In the genomic region with DNA sequence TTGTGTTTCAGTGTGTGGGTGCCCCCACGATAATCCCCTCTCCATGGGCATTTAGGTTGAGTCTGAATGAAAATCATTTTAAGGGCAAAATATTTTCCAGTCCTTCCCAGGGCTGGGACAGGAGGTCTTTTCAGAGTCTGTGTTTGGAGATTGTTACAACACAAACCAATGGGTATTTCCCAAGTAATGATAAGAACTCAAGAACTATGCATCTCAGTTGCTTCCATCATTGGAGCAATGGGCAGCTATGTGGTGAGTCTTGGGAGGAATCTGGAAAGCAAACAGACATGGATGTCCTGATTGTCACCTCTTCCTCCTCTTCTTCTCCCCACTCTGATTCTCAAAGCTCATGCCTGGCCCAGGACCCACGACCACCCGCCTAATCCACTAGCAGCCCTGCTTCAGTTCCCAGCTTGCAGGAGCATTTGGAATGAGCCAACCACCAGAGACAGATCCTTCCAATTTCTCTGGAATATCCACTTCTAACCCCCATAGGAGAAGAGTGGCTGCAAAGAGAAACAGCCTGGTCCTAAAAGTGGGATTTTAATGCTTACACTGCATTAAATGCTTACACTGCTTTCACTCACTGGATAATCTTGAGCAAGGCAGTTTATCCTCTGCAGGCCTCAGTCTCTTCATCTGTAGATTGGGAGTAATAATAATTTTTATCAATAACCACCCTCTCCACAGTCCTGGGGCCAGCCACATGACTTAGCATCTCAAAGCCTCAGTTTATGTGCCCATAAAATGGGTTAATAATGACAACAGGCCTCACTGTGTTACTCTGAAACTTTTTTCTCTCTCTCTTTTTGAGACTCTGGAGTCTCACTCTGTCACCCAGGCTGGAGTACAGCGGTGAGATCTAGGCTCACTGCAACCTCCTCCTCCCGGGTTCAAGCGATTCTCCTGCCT, we compare ENCODE assay signal across 1 cellular context.
TF ChIP-seq lines count a peak whose summit lies in the region.

No MANE protein-coding gene starts in this region.

TF ChIP-seq in K562, 482 proteins besides CTCF, POLR2A, EP300 and RAD21:
- TF ChIP-seq ZNF384 (IDR thresholded peaks at IDR 0.05; ENCODE audit: low read depth, low read length): no peak
- TF ChIP-seq THRAP3 (IDR thresholded peaks at IDR 0.05; ENCODE audit: borderline replicate concordance): no peak
- TF ChIP-seq, protein P1, sequence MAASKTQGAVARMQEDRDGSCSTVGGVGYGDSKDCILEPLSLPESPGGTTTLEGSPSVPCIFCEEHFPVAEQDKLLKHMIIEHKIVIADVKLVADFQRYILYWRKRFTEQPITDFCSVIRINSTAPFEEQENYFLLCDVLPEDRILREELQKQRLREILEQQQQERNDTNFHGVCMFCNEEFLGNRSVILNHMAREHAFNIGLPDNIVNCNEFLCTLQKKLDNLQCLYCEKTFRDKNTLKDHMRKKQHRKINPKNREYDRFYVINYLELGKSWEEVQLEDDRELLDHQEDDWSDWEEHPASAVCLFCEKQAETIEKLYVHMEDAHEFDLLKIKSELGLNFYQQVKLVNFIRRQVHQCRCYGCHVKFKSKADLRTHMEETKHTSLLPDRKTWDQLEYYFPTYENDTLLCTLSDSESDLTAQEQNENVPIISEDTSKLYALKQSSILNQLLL (CRISPR knock-in tag; IDR thresholded peaks at IDR 0.05; ENCODE audit: borderline replicate concordance): no peak
- no peak for TF ChIP-seq ZEB2 (IDR thresholded peaks at IDR 0.05)
- no peak for TF ChIP-seq ARNT (IDR thresholded peaks at IDR 0.05)
- TF ChIP-seq, protein P2, sequence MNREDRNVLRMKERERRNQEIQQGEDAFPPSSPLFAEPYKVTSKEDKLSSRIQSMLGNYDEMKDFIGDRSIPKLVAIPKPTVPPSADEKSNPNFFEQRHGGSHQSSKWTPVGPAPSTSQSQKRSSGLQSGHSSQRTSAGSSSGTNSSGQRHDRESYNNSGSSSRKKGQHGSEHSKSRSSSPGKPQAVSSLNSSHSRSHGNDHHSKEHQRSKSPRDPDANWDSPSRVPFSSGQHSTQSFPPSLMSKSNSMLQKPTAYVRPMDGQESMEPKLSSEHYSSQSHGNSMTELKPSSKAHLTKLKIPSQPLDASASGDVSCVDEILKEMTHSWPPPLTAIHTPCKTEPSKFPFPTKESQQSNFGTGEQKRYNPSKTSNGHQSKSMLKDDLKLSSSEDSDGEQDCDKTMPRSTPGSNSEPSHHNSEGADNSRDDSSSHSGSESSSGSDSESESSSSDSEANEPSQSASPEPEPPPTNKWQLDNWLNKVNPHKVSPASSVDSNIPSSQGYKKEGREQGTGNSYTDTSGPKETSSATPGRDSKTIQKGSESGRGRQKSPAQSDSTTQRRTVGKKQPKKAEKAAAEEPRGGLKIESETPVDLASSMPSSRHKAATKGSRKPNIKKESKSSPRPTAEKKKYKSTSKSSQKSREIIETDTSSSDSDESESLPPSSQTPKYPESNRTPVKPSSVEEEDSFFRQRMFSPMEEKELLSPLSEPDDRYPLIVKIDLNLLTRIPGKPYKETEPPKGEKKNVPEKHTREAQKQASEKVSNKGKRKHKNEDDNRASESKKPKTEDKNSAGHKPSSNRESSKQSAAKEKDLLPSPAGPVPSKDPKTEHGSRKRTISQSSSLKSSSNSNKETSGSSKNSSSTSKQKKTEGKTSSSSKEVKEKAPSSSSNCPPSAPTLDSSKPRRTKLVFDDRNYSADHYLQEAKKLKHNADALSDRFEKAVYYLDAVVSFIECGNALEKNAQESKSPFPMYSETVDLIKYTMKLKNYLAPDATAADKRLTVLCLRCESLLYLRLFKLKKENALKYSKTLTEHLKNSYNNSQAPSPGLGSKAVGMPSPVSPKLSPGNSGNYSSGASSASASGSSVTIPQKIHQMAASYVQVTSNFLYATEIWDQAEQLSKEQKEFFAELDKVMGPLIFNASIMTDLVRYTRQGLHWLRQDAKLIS (CRISPR knock-in tag; IDR thresholded peaks at IDR 0.05): no peak
- TF ChIP-seq FOXK2 (conservative IDR thresholded peaks at IDR 0.05 in 1 of 2, IDR thresholded peaks at IDR 0.05 in 1 of 2; ENCODE audit: low read depth in 2 of 2): no peak
- peak; percentile 12; the same call in 1 of the 2 replicates for TF ChIP-seq MAFG (tag; conservative IDR thresholded peaks at IDR 0.05)
- TF ChIP-seq EHMT2 (IDR thresholded peaks at IDR 0.05): no peak
- TF ChIP-seq HDGF (IDR thresholded peaks at IDR 0.05): no peak
- peak; percentile 23; the same call in 1 of the 2 replicates for TF ChIP-seq C11orf30 (IDR thresholded peaks at IDR 0.05; ENCODE audit: low read depth)
- TF ChIP-seq MAFF (IDR thresholded peaks at IDR 0.05; ENCODE audit: low read length): 0 out of 2 replicates have a peak, but pooled peaks have one; percentile 4
- no peak for TF ChIP-seq PCBP2 (IDR thresholded peaks at IDR 0.05; ENCODE audit: low read depth, low read length, poor library complexity, severe bottlenecking)
- TF ChIP-seq ZNF354B (CRISPR knock-in tag; IDR thresholded peaks at IDR 0.05): no peak
- TF ChIP-seq FOXJ2 (tag; IDR thresholded peaks at IDR 0.05): no peak
TF ChIP-seq in K562: peak in this region for 3.
